ENCODE assay signal across 16 cellular contexts in genomic region chr4:54237770-54238169, GRCh38. TPM values are rescaled to one million over a fixed set of nuclear protein-coding genes. Genes with fewer than 3 reads are reported as not detected.
A peak's percentile ranks its signal among the peaks of the same experiment; 100 is the strongest.
DNase-seq lines count a peak whose midpoint lies in the region; ATAC-seq, FAIRE-seq and TF ChIP-seq lines count a peak whose summit lies in the region.
"Had no signal": no experiment of that assay in that cellular context is flagged by ENCODE, and none has a peak within 500 bp of the region (broad histone marks: within the 10 kb centered on the region; RNA-seq: fewer than 3 reads in every experiment).

No MANE protein-coding gene starts in this region.

- no peak overlapping the region for H4K91ac ChIP-seq in IMR-90 (ENCODE audit: insufficient read depth, low read depth, low read length)

- no peak overlapping the region for H2BK120ac ChIP-seq in IMR-90 (ENCODE audit: low read depth, low read length)

- POLR2A ChIA-PET in IMR-90 (lab: Charles Lee; ENCODE audit: unreplicated experiment): no interaction called here

- TSS peak; percentile 2 for BruUV-seq in IMR-90 (replicated peaks; lab: Mats Ljungman, UMichigan)

- in situ Hi-C loops in IMR-90 (cut with MboI; ENCODE audit: low sequenced_read_pairs): loop anchor here (5.0 to 25.0 kb wide), 2 partner anchors 1040 to 1700 kb away; no protein-coding TSS in a partner anchor

- H3K9me3 ChIP-seq in IMR-90 (ENCODE audit: control insufficient read depth, insufficient read depth, low read length): peaks cover 10% of the 10 kb centered on the region

- peaks cover 24 to 72% of the 10 kb centered on the region in 2 experiments for H3K79me1 ChIP-seq in IMR-90 (ENCODE audit: low read depth in 1 of 2, low read length in 2 of 2)

- no peak overlapping the region for H3K4ac ChIP-seq in IMR-90 (ENCODE audit: low read depth, low read length)

- H2AK9ac ChIP-seq in IMR-90 (replicated peaks; ENCODE audit: low read depth, low read length, poor library complexity): no peak overlapping the region

- WGBS in IMR-90 (ENCODE audit: extremely low coverage in 2 of 2, insufficient read length in 1 of 2), 2 experiments: 100% methylated on average over 1 of the region's 2 CpGs; no CpG with 5 or more reads in 1 of the 2 experiments

- H3K9me1 ChIP-seq in IMR-90 (ENCODE audit: insufficient read depth, low read length): peaks cover 8% of the 10 kb centered on the region

- CTCF ChIA-PET in IMR-90 (lab: Yijun Ruan, JAX): no interaction called here

- H4K8ac ChIP-seq in IMR-90 (ENCODE audit: low read depth in 2 of 2, low read length in 2 of 2): no peak overlapping the region

- H3K23ac ChIP-seq in IMR-90 (ENCODE audit: low read depth, low read length): no peak overlapping the region

- H3K4me3 ChIP-seq in IMR-90 (ENCODE audit: insufficient read depth, low read depth, low read length) (no peak overlapping the region), bronchial epithelial cell (ENCODE audit: low read depth, low read length) (no peak overlapping the region)
- H3K4me3 ChIP-seq: BLaER1, GM12878 had no signal

- H4K20me1 ChIP-seq in IMR-90 (ENCODE audit: insufficient read depth, low read length): peaks cover 88% of the 10 kb centered on the region
- H4K20me1 ChIP-seq: BLaER1 had no signal

- ATAC-seq in IMR-90 (ENCODE audit: low read depth) (no peak), GM19463 (IDR thresholded peaks at IDR 0.05; ENCODE audit: unreplicated experiment) (no peak), GM19467 (IDR thresholded peaks at IDR 0.05; ENCODE audit: unreplicated experiment) (no peak)
- ATAC-seq: GM12878, HCT116 had no signal

- dilution Hi-C loops in IMR-90 (cut with HindIII; ENCODE audit: low sequenced_read_pairs, unreplicated experiment): no loop called here

- H3K27me3 ChIP-seq in IMR-90 (ENCODE audit: control insufficient read depth, insufficient read depth, low read length) (no peaks in the 10 kb centered on the region), bronchial epithelial cell (ENCODE audit: control insufficient read depth, insufficient read depth, low read length) (no peaks in the 10 kb centered on the region)

- H4K5ac ChIP-seq in IMR-90 (ENCODE audit: low read depth, low read length): no peak overlapping the region

- no peak overlapping the region for H2BK5ac ChIP-seq in IMR-90 (ENCODE audit: low read depth, low read length, poor library complexity, severe bottlenecking)

- no peak overlapping the region for H3K27ac ChIP-seq in IMR-90 (ENCODE audit: insufficient read depth, low read length)
- H3K27ac ChIP-seq: BLaER1 had no signal

- H2AFZ ChIP-seq in IMR-90 (replicated peaks; ENCODE audit: low read length, poor library complexity): no peak overlapping the region

- DNase-seq in IMR-90 (no peak), bronchial epithelial cell (ENCODE audit: low read depth) (no peak), islet precursor cell (peak; percentile 12), urothelium cell line (ENCODE audit: low spot score) (no peak), DMS79 (lab: John Stamatoyannopoulos, UW) (no peak)
- DNase-seq: AML-193; Calu3; CD4-positive, CD25-positive, alpha-beta regulatory T cell; DMS 273 treated with DMSO at 0.1 percent for 48 hours; KG1 had no signal

- H3K56ac ChIP-seq in IMR-90 (ENCODE audit: extremely low read depth, insufficient read depth, low read length): no peak overlapping the region

- no peak overlapping the region for H3K14ac ChIP-seq in IMR-90 (replicated peaks; ENCODE audit: low read depth, low read length)

- TF ChIP-seq POLR2A in IMR-90 (IDR thresholded peaks at IDR 0.05; ENCODE audit: low read depth, low read length): no peak

- H3K4me1 ChIP-seq in IMR-90 (ENCODE audit: control insufficient read depth, insufficient read depth, low read length): peaks cover 2% of the 10 kb centered on the region
- H3K4me1 ChIP-seq: BLaER1 had no signal

- H3K4me2 ChIP-seq in IMR-90 (ENCODE audit: low read depth, low read length): no peak overlapping the region; the same call in 1 of the 2 replicates
- H3K4me2 ChIP-seq: BLaER1 had no signal

- peak; percentile 77 for FAIRE-seq in bronchial epithelial cell (lab: Jason Lieb, UNC)
- FAIRE-seq in urothelium cell line (lab: Jason Lieb, UNC): peak; percentile 85
- FAIRE-seq: GM12878, GM18507 had no signal

- H2BK15ac ChIP-seq in IMR-90 (ENCODE audit: low read depth, low read length): no peak overlapping the region

- no peak for TF ChIP-seq CTCF in IMR-90 (conservative IDR thresholded peaks at IDR 0.05; ENCODE audit: low read depth, low read length)
- TF ChIP-seq CTCF in bronchial epithelial cell (IDR thresholded peaks at IDR 0.05; ENCODE audit: insufficient read depth, low read length, severe bottlenecking): no peak

- no peak for TF ChIP-seq RAD21 in IMR-90 (IDR thresholded peaks at IDR 0.05; ENCODE audit: low read length)

- no peak overlapping the region for H2BK20ac ChIP-seq in IMR-90 (ENCODE audit: low read depth, low read length)

- intact Hi-C loops in IMR-90 (cut with micrococcal nuclease): loop anchor here (10.0 kb wide), 1 partner anchor 1583 kb away; the partner anchor contains the start of gene USP46

- no peak overlapping the region for H2AK5ac ChIP-seq in IMR-90 (ENCODE audit: low read depth, low read length)

- H3K9ac ChIP-seq in IMR-90 (ENCODE audit: low read depth, low read length): no peak overlapping the region
- H3K9ac ChIP-seq: BLaER1 had no signal

- H3K36me3 ChIP-seq in IMR-90 (ENCODE audit: control insufficient read depth, insufficient read depth, low read length): peaks cover 37% of the 10 kb centered on the region
- no peaks in the 10 kb centered on the region for H3K36me3 ChIP-seq in bronchial epithelial cell (ENCODE audit: control insufficient read depth, insufficient read depth, low read length)
- H3K36me3 ChIP-seq: BLaER1 had no signal

- no peak overlapping the region for H3K18ac ChIP-seq in IMR-90 (ENCODE audit: low read depth, low read length)

TF ChIP-seq in IMR-90, 13 proteins besides CTCF, POLR2A, EP300 and RAD21:
- TF ChIP-seq FOS (IDR thresholded peaks at IDR 0.05; ENCODE audit: low read depth, low read length) (no peak), CEBPB (IDR thresholded peaks at IDR 0.05; ENCODE audit: low read depth, low read length) (no peak), RFX5 (IDR thresholded peaks at IDR 0.05; ENCODE audit: low read depth, low read length) (no peak), MXI1 (IDR thresholded peaks at IDR 0.05; ENCODE audit: borderline replicate concordance, low read depth, low read length) (no peak), BHLHE40 (IDR thresholded peaks at IDR 0.05; ENCODE audit: low read depth, low read length) (no peak), SMC3 (IDR thresholded peaks at IDR 0.05; ENCODE audit: low read depth, low read length) (no peak), MAFK (IDR thresholded peaks at IDR 0.05; ENCODE audit: low read depth, low read length) (no peak), ELK1 (IDR thresholded peaks at IDR 0.05; ENCODE audit: borderline replicate concordance, low read depth, low read length) (no peak), CHD1 (IDR thresholded peaks at IDR 0.05; ENCODE audit: low read depth, low read length) (no peak), RCOR1 (IDR thresholded peaks at IDR 0.05; ENCODE audit: insufficient replicate concordance, low read length) (no peak), USF2 (IDR thresholded peaks at IDR 0.05; ENCODE audit: low read depth, low read length) (no peak), NFE2L2 (IDR thresholded peaks at IDR 0.05; ENCODE audit: low read depth, low read length) (no peak), MAZ (IDR thresholded peaks at IDR 0.05; ENCODE audit: borderline replicate concordance, low read depth, low read length) (no peak)

RNA-seq across cellular contexts. Expression of gene PDGFRA, which starts 8.7 kb away (rescaled TPM):
- total RNA-seq in IMR-90 (2012; rRNA removed) (157 and 168 TPM in 2 replicates), bronchial epithelial cell (0.26 and 2.1 TPM in 2 replicates)
- 50.0 and 60.8 TPM in 2 replicates for polyA plus RNA-seq in IMR-90 (2012; rRNA removed)
- 17.1 and 26.5 TPM in 2 replicates for polyA plus RNA-seq in IMR-90 (2012; cell fraction: cytosol; rRNA removed)
- polyA plus RNA-seq in IMR-90 (2012; cell fraction: nucleus; rRNA removed; ENCODE audit: low replicate concordance): 16.4 and 107 TPM in 2 replicates
- total RNA-seq: Calu3; CD4-positive, CD25-positive, alpha-beta regulatory T cell had no signal
- polyA plus RNA-seq: CD4-positive, CD25-positive, alpha-beta regulatory T cell had no signal

Comparison
In these comparisons a context has a peak if more than half of its experiments do, and no peak if none do; other contexts are left out.
1. RNA of gene PDGFRA, which starts 8.7 kb away (total RNA-seq): 157 to 168 TPM in IMR-90; 0.26 to 2.1 TPM in bronchial epithelial cell; every median in the first group is over 10 times any median in the second.